ENCODE assay signal across 10 cellular contexts in genomic region chr12:51593539-51593938, GRCh38. TPM values are rescaled to one million over a fixed set of nuclear protein-coding genes. Genes with fewer than 3 reads are reported as not detected.
DNase-seq lines count a peak whose midpoint lies in the region; ATAC-seq, FAIRE-seq and TF ChIP-seq lines count a peak whose summit lies in the region.
"Had no signal": no experiment of that assay in that cellular context is flagged by ENCODE, and none has a peak within 500 bp of the region (broad histone marks: within the 10 kb centered on the region; RNA-seq: fewer than 3 reads in every experiment).

No MANE protein-coding gene starts in this region.

- H3K27ac ChIP-seq in pancreas = no peak overlapping the region
- no peak overlapping the region for H3K27ac ChIP-seq in uterus
- H3K27ac ChIP-seq: epithelial cell of prostate had no signal

- H3K4me1 ChIP-seq in pancreas (peaks cover 0 to 3% (median 0%) of the 10 kb centered on the region in 3 donors), uterus (peaks cover 0 to 3% of the 10 kb centered on the region in 2 donors)

- no peak for TF ChIP-seq CTCF in pancreas (IDR thresholded peaks at IDR 0.05)
- no peak for TF ChIP-seq CTCF in uterus (IDR thresholded peaks at IDR 0.05)

- FAIRE-seq in pancreas (lab: Jason Lieb, UNC) = no peak

- H3K4me3 ChIP-seq in pancreas (no peak overlapping the region), uterus (no peak overlapping the region)

- DNase-seq in GM04504 (ENCODE audit: low read depth) = peak; percentile 49
- peak; percentile 51 to 66 for DNase-seq in NCI-H526 (lab: John Stamatoyannopoulos, UW)
- peak; percentile 31 for DNase-seq in dedifferentiated amniotic fluid mesenchymal stem cell (ENCODE audit: extremely low spot score)
- peak in 3 of 6 donors; percentile 10 to 31 (median 24) for DNase-seq in pancreas
- DNase-seq in mesenteric fat pad (ENCODE audit: low spot score) = no peak
- no peak for DNase-seq in uterus

- no peaks in the 10 kb centered on the region for H3K9me3 ChIP-seq in pancreas
- H3K9me3 ChIP-seq in uterus = no peaks in the 10 kb centered on the region

- ATAC-seq in pancreas = peak in 3 of 4 donors; percentile 31 to 69 (median 58)
- no peak for ATAC-seq in HG03139 (IDR thresholded peaks at IDR 0.05; ENCODE audit: unreplicated experiment)
- ATAC-seq in GM21786 (IDR thresholded peaks at IDR 0.05; ENCODE audit: unreplicated experiment) = no peak
- ATAC-seq: stimulated activated naive CD8-positive, alpha-beta T cell treated with anti-CD3 and anti-CD28 coated beads, Interleukin-15, amount 100 ng/mL, for 72 hours had no signal

- TF ChIP-seq POLR2A in uterus (IDR thresholded peaks at IDR 0.05) = no peak

- H3K36me3 ChIP-seq in pancreas = no peaks in the 10 kb centered on the region
- no peaks in the 10 kb centered on the region for H3K36me3 ChIP-seq in uterus

- intact Hi-C loops in pancreas (cut with DNase I) = no loop called here
- intact Hi-C loops in uterus (cut with DNase I; ENCODE audit: low total_unique reads) = no loop called here

- 4 to 13% methylated on average over 5 of the region's 5 CpGs for WGBS in pancreas, 2 donors

- H3K27me3 ChIP-seq in pancreas (no peaks in the 10 kb centered on the region), uterus (no peaks in the 10 kb centered on the region)

RNA-seq across cellular contexts. Expression of gene SCN8A, which starts 2.5 kb away (rescaled TPM):
- total RNA-seq in pancreas = 1 to 10 TPM; 1.9 to 3.2 (median 2.3) TPM
- 1 to 10 TPM; 2.1 to 2.6 TPM for polyA plus RNA-seq in pancreas
- total RNA-seq in mesenteric fat pad = 1.2 TPM
- 1 to 10 TPM in 3 of 4 donors, not detected in 1; 1.3 to 6.7 (median 3.0) TPM for total RNA-seq in uterus

Comparison
In these comparisons a context has a peak if more than half of its experiments do, and no peak if none do; other contexts are left out.
1. DNase-seq: peak in GM04504 (single experiment), NCI-H526 (2 of 2) and dedifferentiated amniotic fluid mesenchymal stem cell (single experiment); none in mesenteric fat pad (single experiment) and uterus (0 of 2).
2. ATAC-seq: peak in pancreas (3 of 4); none in HG03139 (single experiment) and GM21786 (single experiment).